In the genomic region with DNA sequence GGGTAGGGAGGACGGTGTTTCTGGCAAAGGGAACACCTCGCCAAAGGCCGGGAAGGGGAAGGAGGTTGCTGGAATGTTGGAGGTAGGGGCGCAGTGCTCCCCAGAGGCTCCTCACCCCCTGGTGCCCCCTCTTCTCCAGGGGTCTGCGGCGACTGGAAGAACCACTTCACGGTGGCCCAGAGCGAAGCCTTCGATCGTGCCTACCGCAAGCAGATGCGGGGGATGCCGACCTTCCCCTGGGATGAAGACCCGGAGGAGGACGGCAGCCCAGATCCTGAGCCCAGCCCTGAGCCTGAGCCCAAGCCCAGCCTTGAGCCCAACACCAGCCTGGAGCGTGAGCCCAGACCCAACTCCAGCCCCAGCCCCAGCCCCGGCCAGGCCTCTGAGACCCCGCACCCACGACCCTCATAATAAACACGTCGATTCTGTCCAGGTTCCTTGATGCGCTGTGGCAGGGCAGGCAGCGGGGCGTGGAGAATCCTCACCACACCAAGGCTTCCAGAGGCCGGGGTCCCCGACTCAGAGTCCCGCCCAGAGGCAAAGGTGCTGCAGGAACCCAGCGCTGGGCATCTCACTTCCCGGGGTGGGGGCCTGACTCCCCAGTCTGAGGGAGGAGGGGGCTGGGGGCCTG, we compare ENCODE assay signal across 29 cellular contexts. TPM values are rescaled to one million over a fixed set of nuclear protein-coding genes. Genes with fewer than 3 reads are reported as not detected.
DNase-seq lines count a peak whose midpoint lies in the region; ATAC-seq and TF ChIP-seq lines count a peak whose summit lies in the region.
"Had no signal": no experiment of that assay in that cellular context is flagged by ENCODE, and none has a peak within 500 bp of the region (broad histone marks: within the 10 kb centered on the region; RNA-seq: fewer than 3 reads in every experiment).

No MANE protein-coding gene starts in this region.

- H3K4me1 ChIP-seq in esophagus squamous epithelium, result no peaks in the 10 kb centered on the region
- H3K4me1 ChIP-seq: BE2C had no signal

- no peak for TF ChIP-seq CTCF in esophagus squamous epithelium (IDR thresholded peaks at IDR 0.05)

- H3K9me3 ChIP-seq in T-helper 17 cell (ENCODE audit: control insufficient read depth, low read length, poor library complexity, severe bottlenecking) (no peaks in the 10 kb centered on the region), esophagus squamous epithelium (no peaks in the 10 kb centered on the region)
- H3K9me3 ChIP-seq: BE2C had no signal

- ATAC-seq in activated naive CD8-positive, alpha-beta T cell treated with anti-CD3 and anti-CD28 coated beads, Interleukin-2, amount 10 ng/mL, durations not matched to agents 7 days and 5 days (ENCODE audit: low read depth), result no peak
- ATAC-seq in activated naive CD8-positive, alpha-beta T cell treated with anti-CD3 and anti-CD28 coated beads, Interleukin-2, amount 50 U/mL, for 24 hours, result no peak
- ATAC-seq in T-helper 17 cell, result no peak
- ATAC-seq in HG02938 (IDR thresholded peaks at IDR 0.05; ENCODE audit: unreplicated experiment), result no peak
- ATAC-seq: GM12878, HCT116, HepG2 had no signal

- H3K27ac ChIP-seq in esophagus squamous epithelium, result no peak overlapping the region
- H3K27ac ChIP-seq: HL-60, PC-9, SK-N-MC had no signal

- no peaks in the 10 kb centered on the region for H3K9me3 Mint-ChIP-seq in activated naive CD8-positive, alpha-beta T cell treated with anti-CD3 and anti-CD28 coated beads, Interleukin-2, amount 10 ng/mL, durations not matched to agents 7 days and 5 days
- no peaks in the 10 kb centered on the region for H3K9me3 Mint-ChIP-seq in activated naive CD8-positive, alpha-beta T cell treated with anti-CD3 and anti-CD28 coated beads, Interleukin-2, amount 50 U/mL, for 24 hours
- H3K9me3 Mint-ChIP-seq in activated T-helper 2 cell treated with anti-CD3 and anti-CD28 coated beads, Interferon-gamma antibody, Interleukin-2, Interleukin-4, amounts not matched to agents 10 μg/mL and 5 μg/mL and 100 μg/mL, durations not matched to agents 14 hours and 24 hours and 36 hours, result no peaks in the 10 kb centered on the region
- H3K9me3 Mint-ChIP-seq: CD4-positive, CD25-positive, alpha-beta regulatory T cell had no signal

- no peaks in the 10 kb centered on the region for H3K4me1 Mint-ChIP-seq in activated naive CD8-positive, alpha-beta T cell treated with anti-CD3 and anti-CD28 coated beads, Interleukin-2, amount 10 ng/mL, durations not matched to agents 7 days and 5 days
- H3K4me1 Mint-ChIP-seq in activated naive CD8-positive, alpha-beta T cell treated with anti-CD3 and anti-CD28 coated beads, Interleukin-2, amount 50 U/mL, for 24 hours, result no peaks in the 10 kb centered on the region
- peaks cover 10% of the 10 kb centered on the region for H3K4me1 Mint-ChIP-seq in T-helper 17 cell
- peaks cover 5% of the 10 kb centered on the region for H3K4me1 Mint-ChIP-seq in activated T-helper 2 cell treated with anti-CD3 and anti-CD28 coated beads, Interferon-gamma antibody, Interleukin-2, Interleukin-4, amounts not matched to agents 10 μg/mL and 5 μg/mL and 100 μg/mL, durations not matched to agents 14 hours and 24 hours and 36 hours (ENCODE audit: low read depth)

- POLR2A ChIA-PET in activated naive CD8-positive, alpha-beta T cell treated with anti-CD3 and anti-CD28 coated beads, Interleukin-2, amount 10 ng/mL, durations not matched to agents 7 days and 5 days (lab: Charles Lee), result interaction anchor here (0.5 kb wide), 1 partner anchor 39 kb away, joined by 3 read pairs; no protein-coding TSS in a partner anchor

- WGBS in esophagus squamous epithelium, 2 donors, result 66 to 71% methylated on average over 4 to 10 of the region's 29 CpGs

- peaks cover 0 to 70% (median 4%) of the 10 kb centered on the region in 3 donors for H3K36me3 ChIP-seq in esophagus squamous epithelium
- H3K36me3 ChIP-seq: BE2C had no signal

- no peaks in the 10 kb centered on the region for H3K27me3 Mint-ChIP-seq in activated naive CD8-positive, alpha-beta T cell treated with anti-CD3 and anti-CD28 coated beads, Interleukin-2, amount 10 ng/mL, durations not matched to agents 7 days and 5 days
- no peaks in the 10 kb centered on the region for H3K27me3 Mint-ChIP-seq in activated naive CD8-positive, alpha-beta T cell treated with anti-CD3 and anti-CD28 coated beads, Interleukin-2, amount 50 U/mL, for 24 hours
- H3K27me3 Mint-ChIP-seq in T-helper 17 cell, result peaks cover 5% of the 10 kb centered on the region
- no peaks in the 10 kb centered on the region for H3K27me3 Mint-ChIP-seq in activated T-helper 2 cell treated with anti-CD3 and anti-CD28 coated beads, Interferon-gamma antibody, Interleukin-2, Interleukin-4, amounts not matched to agents 10 μg/mL and 5 μg/mL and 100 μg/mL, durations not matched to agents 14 hours and 24 hours and 36 hours (ENCODE audit: low read depth)
- H3K27me3 Mint-ChIP-seq: CD4-positive, CD25-positive, alpha-beta regulatory T cell had no signal

- DNase-seq in activated naive CD8-positive, alpha-beta T cell treated with anti-CD3 and anti-CD28 coated beads, Interleukin-2, amount 10 ng/mL, durations not matched to agents 7 days and 5 days, result no peak
- DNase-seq in activated naive CD8-positive, alpha-beta T cell treated with anti-CD3 and anti-CD28 coated beads, Interleukin-2, amount 50 U/mL, for 24 hours, result no peak
- DNase-seq in T-helper 17 cell (no peak), left kidney (ENCODE audit: low read depth, low spot score) (peak; percentile 59), esophagus squamous epithelium (lab: John Stamatoyannopoulos, UW) (no peak), SHP77 (lab: John Stamatoyannopoulos, UW) (no peak)
- DNase-seq in activated T-helper 2 cell treated with anti-CD3 and anti-CD28 coated beads, Interferon-gamma antibody, Interleukin-2, Interleukin-4, amounts not matched to agents 10 μg/mL and 5 μg/mL and 100 μg/mL, durations not matched to agents 14 hours and 24 hours and 36 hours (ENCODE audit: low spot score), result no peak
- DNase-seq: BE2C; CD4-positive, CD25-positive, alpha-beta regulatory T cell; COR-L47; DMS 273 treated with DMSO at 0.1 percent for 48 hours; DMS79 treated with DMSO at 0.1 percent for 48 hours; KBM-7; NCI-H1092 treated with DMSO at 0.1 percent for 48 hours; NCI-H1436 treated with DMSO at 0.1 percent for 48 hours; NCI-H1930; NCI-H510A; NCI-H748 treated with DMSO at 0.1 percent for 48 hours; PC-9; RPMI8226; SHP77 treated with DMSO at 0.1 percent for 48 hours; SW 1271 had no signal

- no peaks in the 10 kb centered on the region for H3K36me3 Mint-ChIP-seq in activated naive CD8-positive, alpha-beta T cell treated with anti-CD3 and anti-CD28 coated beads, Interleukin-2, amount 10 ng/mL, durations not matched to agents 7 days and 5 days
- H3K36me3 Mint-ChIP-seq in activated naive CD8-positive, alpha-beta T cell treated with anti-CD3 and anti-CD28 coated beads, Interleukin-2, amount 50 U/mL, for 24 hours (ENCODE audit: low read depth), result no peaks in the 10 kb centered on the region
- peaks cover 3% of the 10 kb centered on the region for H3K36me3 Mint-ChIP-seq in T-helper 17 cell (ENCODE audit: low read depth)
- no peaks in the 10 kb centered on the region for H3K36me3 Mint-ChIP-seq in activated T-helper 2 cell treated with anti-CD3 and anti-CD28 coated beads, Interferon-gamma antibody, Interleukin-2, Interleukin-4, amounts not matched to agents 10 μg/mL and 5 μg/mL and 100 μg/mL, durations not matched to agents 14 hours and 24 hours and 36 hours (ENCODE audit: low read depth)
- H3K36me3 Mint-ChIP-seq: CD4-positive, CD25-positive, alpha-beta regulatory T cell had no signal

- intact Hi-C loops in activated T-helper 2 cell treated with anti-CD3 and anti-CD28 coated beads, Interferon-gamma antibody, Interleukin-2, Interleukin-4, amounts not matched to agents 10 μg/mL and 5 μg/mL and 100 μg/mL, durations not matched to agents 14 hours and 24 hours and 36 hours (cut with micrococcal nuclease), result no loop called here
- intact Hi-C loops in esophagus squamous epithelium (cut with DNase I), result no loop called here

- H3K27ac Mint-ChIP-seq in activated naive CD8-positive, alpha-beta T cell treated with anti-CD3 and anti-CD28 coated beads, Interleukin-2, amount 10 ng/mL, durations not matched to agents 7 days and 5 days, result peak overlapping the region; percentile 35
- no peak overlapping the region for H3K27ac Mint-ChIP-seq in activated naive CD8-positive, alpha-beta T cell treated with anti-CD3 and anti-CD28 coated beads, Interleukin-2, amount 50 U/mL, for 24 hours
- peak overlapping the region; percentile 59 for H3K27ac Mint-ChIP-seq in T-helper 17 cell
- no peak overlapping the region for H3K27ac Mint-ChIP-seq in activated T-helper 2 cell treated with anti-CD3 and anti-CD28 coated beads, Interferon-gamma antibody, Interleukin-2, Interleukin-4, amounts not matched to agents 10 μg/mL and 5 μg/mL and 100 μg/mL, durations not matched to agents 14 hours and 24 hours and 36 hours

- no peak overlapping the region for H3K4me3 Mint-ChIP-seq in activated naive CD8-positive, alpha-beta T cell treated with anti-CD3 and anti-CD28 coated beads, Interleukin-2, amount 10 ng/mL, durations not matched to agents 7 days and 5 days
- H3K4me3 Mint-ChIP-seq in activated naive CD8-positive, alpha-beta T cell treated with anti-CD3 and anti-CD28 coated beads, Interleukin-2, amount 50 U/mL, for 24 hours, result no peak overlapping the region
- H3K4me3 Mint-ChIP-seq in T-helper 17 cell, result no peak overlapping the region
- no peak overlapping the region for H3K4me3 Mint-ChIP-seq in activated T-helper 2 cell treated with anti-CD3 and anti-CD28 coated beads, Interferon-gamma antibody, Interleukin-2, Interleukin-4, amounts not matched to agents 10 μg/mL and 5 μg/mL and 100 μg/mL, durations not matched to agents 14 hours and 24 hours and 36 hours (ENCODE audit: low read depth)
- H3K4me3 Mint-ChIP-seq: CD4-positive, CD25-positive, alpha-beta regulatory T cell had no signal

- H3K4me3 ChIP-seq in esophagus squamous epithelium, result no peak overlapping the region
- H3K4me3 ChIP-seq: GM12878, PC-9, SK-N-MC had no signal

- H3K27me3 ChIP-seq in esophagus squamous epithelium, result peaks cover 0 to 13% (median 0%) of the 10 kb centered on the region in 4 donors

- TF ChIP-seq POLR2A in esophagus squamous epithelium (IDR thresholded peaks at IDR 0.05), result no peak

RNA-seq across cellular contexts. Expression of a gene that starts 7.4 kb away (rescaled TPM):
- not detected for total RNA-seq in activated naive CD8-positive, alpha-beta T cell treated with anti-CD3 and anti-CD28 coated beads, Interleukin-2, amount 10 ng/mL, durations not matched to agents 7 days and 5 days
- total RNA-seq in T-helper 17 cell (not detected), esophagus squamous epithelium (1 to 10 TPM in 3 of 4 donors, not detected in 1; 1.3 to 1.7 (median 1.4) TPM)
- not detected in 2 replicates for total RNA-seq in activated T-helper 2 cell treated with anti-CD3 and anti-CD28 coated beads, Interferon-gamma antibody, Interleukin-2, Interleukin-4, amounts not matched to agents 10 μg/mL and 5 μg/mL and 100 μg/mL, durations not matched to agents 14 hours and 24 hours and 36 hours
- total RNA-seq: A172; CD4-positive, CD25-positive, alpha-beta regulatory T cell; GM12878; HepG2; PC-9 had no signal

RNA-seq across cellular contexts. Expression of a gene that starts 15.8 kb away (rescaled TPM):
- total RNA-seq in activated naive CD8-positive, alpha-beta T cell treated with anti-CD3 and anti-CD28 coated beads, Interleukin-2, amount 10 ng/mL, durations not matched to agents 7 days and 5 days, result 1 to 10 TPM; 2.7 to 3.6 TPM
- total RNA-seq in T-helper 17 cell (1 to 10 TPM; 3.1 to 3.6 TPM), esophagus squamous epithelium (10 to 100 TPM in 1 of 4 donors, 1 to 10 TPM in 3; 3.1 to 12.3 (median 8.6) TPM)
- 4.3 and 6.4 TPM in 2 replicates for total RNA-seq in activated T-helper 2 cell treated with anti-CD3 and anti-CD28 coated beads, Interferon-gamma antibody, Interleukin-2, Interleukin-4, amounts not matched to agents 10 μg/mL and 5 μg/mL and 100 μg/mL, durations not matched to agents 14 hours and 24 hours and 36 hours
- total RNA-seq: A172 had no signal

RNA-seq across cellular contexts. Expression of a gene that starts 19.9 kb away (rescaled TPM):
- 1,000 to 10,000 TPM; 1,565 to 1,587 TPM for total RNA-seq in activated naive CD8-positive, alpha-beta T cell treated with anti-CD3 and anti-CD28 coated beads, Interleukin-2, amount 10 ng/mL, durations not matched to agents 7 days and 5 days
- total RNA-seq in T-helper 17 cell (1,000 to 10,000 TPM; 2,478 to 2,506 TPM), esophagus squamous epithelium (1,000 to 10,000 TPM; 1,870 to 2,808 (median 2,491) TPM)
- total RNA-seq in activated T-helper 2 cell treated with anti-CD3 and anti-CD28 coated beads, Interferon-gamma antibody, Interleukin-2, Interleukin-4, amounts not matched to agents 10 μg/mL and 5 μg/mL and 100 μg/mL, durations not matched to agents 14 hours and 24 hours and 36 hours, result 1,853 and 1,861 TPM in 2 replicates

RNA-seq across cellular contexts. Expression of a gene that starts 20.2 kb away (rescaled TPM):
- 10 to 100 TPM; 31.4 to 31.8 TPM for total RNA-seq in activated naive CD8-positive, alpha-beta T cell treated with anti-CD3 and anti-CD28 coated beads, Interleukin-2, amount 10 ng/mL, durations not matched to agents 7 days and 5 days
- 10 to 100 TPM; 11.9 to 12.6 TPM for total RNA-seq in T-helper 17 cell
- total RNA-seq in activated T-helper 2 cell treated with anti-CD3 and anti-CD28 coated beads, Interferon-gamma antibody, Interleukin-2, Interleukin-4, amounts not matched to agents 10 μg/mL and 5 μg/mL and 100 μg/mL, durations not matched to agents 14 hours and 24 hours and 36 hours, result 34.3 and 35.0 TPM in 2 replicates
- 10 to 100 TPM in 2 of 4 donors, 1 to 10 TPM in 2; 7.0 to 10.9 (median 9.7) TPM for total RNA-seq in esophagus squamous epithelium

RNA-seq across cellular contexts. Expression of a gene that starts 38.1 kb away (rescaled TPM):
- total RNA-seq in activated naive CD8-positive, alpha-beta T cell treated with anti-CD3 and anti-CD28 coated beads, Interleukin-2, amount 10 ng/mL, durations not matched to agents 7 days and 5 days, result 10 to 100 TPM; 34.0 to 34.8 TPM
- total RNA-seq in T-helper 17 cell (10 to 100 TPM; 29.7 to 38.2 TPM), esophagus squamous epithelium (10 to 100 TPM in 3 of 4 donors, 1 to 10 TPM in 1; 4.2 to 16.2 (median 11.7) TPM)
- total RNA-seq in activated T-helper 2 cell treated with anti-CD3 and anti-CD28 coated beads, Interferon-gamma antibody, Interleukin-2, Interleukin-4, amounts not matched to agents 10 μg/mL and 5 μg/mL and 100 μg/mL, durations not matched to agents 14 hours and 24 hours and 36 hours, result 7.3 and 7.9 TPM in 2 replicates

Comparison
In these comparisons a context has a peak if more than half of its experiments do, and no peak if none do; other contexts are left out.
1. H3K27ac Mint-ChIP-seq: peak in activated naive CD8-positive, alpha-beta T cell treated with anti-CD3 and anti-CD28 coated beads, Interleukin-2, amount 10 ng/mL, durations not matched to agents 7 days and 5 days (single experiment) and T-helper 17 cell (single experiment); none in activated naive CD8-positive, alpha-beta T cell treated with anti-CD3 and anti-CD28 coated beads, Interleukin-2, amount 50 U/mL, for 24 hours (single experiment) and activated T-helper 2 cell treated with anti-CD3 and anti-CD28 coated beads, Interferon-gamma antibody, Interleukin-2, Interleukin-4, amounts not matched to agents 10 μg/mL and 5 μg/mL and 100 μg/mL, durations not matched to agents 14 hours and 24 hours and 36 hours (single experiment).